25 cellular contexts compared by ENCODE assay signal in the genomic region with DNA sequence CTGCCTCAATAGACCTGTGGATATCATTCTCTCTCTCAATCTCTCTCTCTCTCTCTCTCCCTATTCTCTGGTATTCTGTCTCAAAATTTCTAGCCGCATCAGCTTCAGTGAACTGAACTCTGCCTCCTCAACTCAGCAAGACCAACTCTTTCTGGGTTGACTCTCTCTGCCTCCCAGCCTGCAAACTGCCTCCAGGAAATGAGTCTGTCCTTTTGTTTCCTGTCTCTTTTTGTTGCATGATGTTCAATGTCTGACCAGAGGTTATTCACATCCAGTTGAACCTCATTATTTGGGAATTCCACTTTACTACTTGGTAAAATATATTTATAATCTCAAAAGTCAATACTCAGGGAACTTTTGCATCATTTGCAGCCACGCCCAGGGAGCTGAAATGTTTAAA.
A peak's percentile ranks its signal among the peaks of the same experiment; 100 is the strongest.
DNase-seq lines count a peak whose midpoint lies in the region; ATAC-seq, FAIRE-seq and TF ChIP-seq lines count a peak whose summit lies in the region.
"Had no signal": no experiment of that assay in that cellular context is flagged by ENCODE, and none has a peak within 500 bp of the region (broad histone marks: within the 10 kb centered on the region; RNA-seq: fewer than 3 reads in every experiment).

No MANE protein-coding gene starts in this region.

- CTCF ChIA-PET in A549 (lab: Yijun Ruan, JAX) (interaction anchor here (0.6 kb wide), 1 partner anchor 750 kb away, joined by 4 read pairs; no protein-coding TSS in a partner anchor), mammary epithelial cell (lab: Charles Lee; ENCODE audit: low non-redundant PET) (no interaction called here)

- dilution Hi-C loops in mammary epithelial cell (cut with HindIII; ENCODE audit: low sequenced_read_pairs), result no loop called here

- 0 out of 6 replicates have a peak overlapping the region, but pooled peaks of 1 of the 2 experiments have one; percentile 21 for H3K27ac ChIP-seq in A549
- no peak overlapping the region for H3K27ac ChIP-seq in GM23248
- no peak overlapping the region for H3K27ac ChIP-seq in mammary epithelial cell (ENCODE audit: insufficient read depth, low read depth, low read length)
- H3K27ac ChIP-seq: HL-60 had no signal

- H3K79me2 ChIP-seq in GM23248 (ENCODE audit: insufficient read depth) (no peaks in the 10 kb centered on the region), mammary epithelial cell (ENCODE audit: insufficient read depth, low read length) (no peaks in the 10 kb centered on the region)

- H3K27me3 ChIP-seq in GM23248 (replicated peaks; ENCODE audit: insufficient read depth) (no peaks in the 10 kb centered on the region), mammary epithelial cell (ENCODE audit: insufficient read depth, low read length) (no peaks in the 10 kb centered on the region)

- no peaks in the 10 kb centered on the region for H3K36me3 ChIP-seq in GM23248 (ENCODE audit: low read depth)
- no peaks in the 10 kb centered on the region for H3K36me3 ChIP-seq in mammary epithelial cell (ENCODE audit: insufficient read depth, low read length)

- no TSS peak for BruUV-seq in mammary epithelial cell (replicated peaks; lab: Mats Ljungman, UMichigan)

- POLR2A ChIA-PET in A549 (lab: Yijun Ruan, JAX), result no interaction called here

- H3K9me3 ChIP-seq in A549 (no peaks in the 10 kb centered on the region), GM23248 (ENCODE audit: low read depth) (no peaks in the 10 kb centered on the region), mammary epithelial cell (replicated peaks; ENCODE audit: insufficient read depth, low read length) (no peaks in the 10 kb centered on the region)

- no peak overlapping the region for H3K9ac ChIP-seq in GM23248
- no peak overlapping the region for H3K9ac ChIP-seq in mammary epithelial cell (ENCODE audit: insufficient read depth, low read length)

- H3K4me3 ChIP-seq in A549, result no peak overlapping the region
- no peak overlapping the region for H3K4me3 ChIP-seq in GM23248
- no peak overlapping the region for H3K4me3 ChIP-seq in mammary epithelial cell (replicated peaks in 1 of 3; ENCODE audit: insufficient read depth in 1 of 3, low read depth in 2 of 3, low read length in 3 of 3)
- H3K4me3 ChIP-seq in fibroblast of pulmonary artery (replicated peaks; ENCODE audit: low read depth, low read length), result no peak overlapping the region

- TF ChIP-seq RAD21 in A549 (conservative IDR thresholded peaks at IDR 0.05 in 1 of 2, IDR thresholded peaks at IDR 0.05 in 1 of 2), result no peak

- in situ Hi-C loops in GM23248 (cut with MboI) (no loop called here), mammary epithelial cell (cut with MboI; ENCODE audit: low sequenced_read_pairs in 2 of 2) (no loop called here)

- no peak for TF ChIP-seq POLR2A in A549 (IDR thresholded peaks at IDR 0.05; ENCODE audit: low read length)

- FAIRE-seq in A549 (lab: Jason Lieb, UNC), result no peak
- FAIRE-seq: GM12892, GM19239, H54 had no signal

- TF ChIP-seq EP300 in A549 (IDR thresholded peaks at IDR 0.05), result no peak

- H3F3A ChIP-seq in GM23248 (ENCODE audit: insufficient read depth), result no peaks in the 10 kb centered on the region

- DNase-seq in A549 (ENCODE audit: low read depth in 1 of 2, low spot score in 1 of 2) (peak in 1 of 2 experiments; percentile 42), GM23248 (no peak), mammary epithelial cell (no peak), fibroblast of pulmonary artery (ENCODE audit: low read depth) (peak; percentile 20), Right ventricle myocardium inferior (ENCODE audit: missing footprints) (no peak), NCI-H128 (lab: John Stamatoyannopoulos, UW; ENCODE audit: unreplicated experiment) (no peak), D341Med (ENCODE audit: low spot score) (no peak)
- no peak for DNase-seq in stimulated activated CD4-positive, alpha-beta T cell treated with anti-CD3 and anti-CD28 coated beads, Interleukin-15, amount 100 ng/mL, for 24 hours
- DNase-seq: AML-193; C1 segment of cervical spinal cord; CD4-positive, alpha-beta memory T cell; COR-L47; GF-D8; Karpas-422; NCI-H1105 treated with DMSO at 0.1 percent for 48 hours; NCI-H1694; NCI-H2029 treated with DMSO at 0.1 percent for 48 hours; NCI-H446 treated with DMSO at 0.1 percent for 48 hours; NCI-H526; RPMI8226; SHP77 treated with DMSO at 0.1 percent for 48 hours had no signal

- no peak for TF ChIP-seq CTCF in A549 (IDR thresholded peaks at IDR 0.05)
- no peak for TF ChIP-seq CTCF in mammary epithelial cell (conservative IDR thresholded peaks at IDR 0.05 in 1 of 2, IDR thresholded peaks at IDR 0.05 in 1 of 2; ENCODE audit: extremely low read depth in 1 of 2, insufficient read depth in 1 of 2, low read depth in 1 of 2, low read length in 2 of 2)
- TF ChIP-seq CTCF in fibroblast of pulmonary artery (IDR thresholded peaks at IDR 0.05; ENCODE audit: low read length, missing control alignments), result no peak

- 59% methylated on average over 2 of the region's 2 CpGs for WGBS in A549 (ENCODE audit: missing lambda C conversion rate)
- 78 to 87% methylated on average over 2 of the region's 2 CpGs for WGBS in GM23248 (ENCODE audit: low coverage in 1 of 2, low lambda C conversion rate in 2 of 2, missing lambda C conversion rate in 2 of 2), 2 experiments
- WGBS in mammary epithelial cell (ENCODE audit: low coverage, missing lambda C conversion rate), result 100% methylated on average over 2 of the region's 2 CpGs

- H2AFZ ChIP-seq in GM23248 (peak overlapping the region; percentile 46; the same call in 1 of the 2 replicates), mammary epithelial cell (ENCODE audit: low read depth, low read length) (peak overlapping the region; percentile 46)

- H3K9me2 ChIP-seq in GM23248 (ENCODE audit: insufficient read depth), result no peaks in the 10 kb centered on the region

- H3K4me1 ChIP-seq in A549, result peaks cover 9% of the 10 kb centered on the region; the same call in 1 of the 3 replicates
- no peaks in the 10 kb centered on the region for H3K4me1 ChIP-seq in GM23248 (ENCODE audit: insufficient read depth)
- H3K4me1 ChIP-seq in mammary epithelial cell (ENCODE audit: insufficient read depth, low read length), result no peaks in the 10 kb centered on the region

- H3K4me2 ChIP-seq in A549, result peak overlapping the region; percentile 10; the same call in 1 of the 3 replicates
- no peak overlapping the region for H3K4me2 ChIP-seq in GM23248 (ENCODE audit: unreplicated experiment)
- H3K4me2 ChIP-seq in mammary epithelial cell (ENCODE audit: insufficient read depth, low read depth, low read length), result no peak overlapping the region

- ATAC-seq in A549 (no peak), Right ventricle myocardium inferior (no peak)

- no peaks in the 10 kb centered on the region for H4K20me1 ChIP-seq in GM23248 (ENCODE audit: insufficient read depth)
- no peaks in the 10 kb centered on the region for H4K20me1 ChIP-seq in mammary epithelial cell (ENCODE audit: insufficient read depth, low read length)

- intact Hi-C loops in mammary epithelial cell (cut with micrococcal nuclease) (no loop called here), Right ventricle myocardium inferior (cut with DNase I) (no loop called here)

TF ChIP-seq in A549, 52 proteins besides CTCF, POLR2A, EP300 and RAD21:
- TF ChIP-seq BHLHE40 (IDR thresholded peaks at IDR 0.05; ENCODE audit: low read depth, low read length) (no peak), EHMT2 (IDR thresholded peaks at IDR 0.05; ENCODE audit: low read depth) (no peak), ATOH8 (CRISPR knock-in tag; IDR thresholded peaks at IDR 0.05; ENCODE audit: low read depth) (no peak), ZNF302 (CRISPR knock-in tag; IDR thresholded peaks at IDR 0.05) (no peak), ZSCAN20 (CRISPR knock-in tag; IDR thresholded peaks at IDR 0.05) (no peak), CHD2 (IDR thresholded peaks at IDR 0.05; ENCODE audit: low read length, partially characterized antibody) (no peak), PBX3 (IDR thresholded peaks at IDR 0.05) (no peak), SMC3 (IDR thresholded peaks at IDR 0.05) (no peak), CBX2 (IDR thresholded peaks at IDR 0.05; ENCODE audit: borderline replicate concordance, low read depth) (no peak), SREBF2 (IDR thresholded peaks at IDR 0.05) (no peak), NFE2L2 (conservative IDR thresholded peaks at IDR 0.05; ENCODE audit: low read length) (no peak), GATA3 (IDR thresholded peaks at IDR 0.05; ENCODE audit: borderline replicate concordance) (no peak), CHD4 (IDR thresholded peaks at IDR 0.05; ENCODE audit: borderline replicate concordance) (no peak), MYC (IDR thresholded peaks at IDR 0.05; ENCODE audit: borderline replicate concordance, low read length) (no peak)
- TF ChIP-seq, protein P1, sequence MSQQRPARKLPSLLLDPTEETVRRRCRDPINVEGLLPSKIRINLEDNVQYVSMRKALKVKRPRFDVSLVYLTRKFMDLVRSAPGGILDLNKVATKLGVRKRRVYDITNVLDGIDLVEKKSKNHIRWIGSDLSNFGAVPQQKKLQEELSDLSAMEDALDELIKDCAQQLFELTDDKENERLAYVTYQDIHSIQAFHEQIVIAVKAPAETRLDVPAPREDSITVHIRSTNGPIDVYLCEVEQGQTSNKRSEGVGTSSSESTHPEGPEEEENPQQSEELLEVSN (IDR thresholded peaks at IDR 0.05; ENCODE audit: borderline replicate concordance, low read depth), result no peak
